11 cellular contexts compared by ENCODE assay signal in genomic region chr12:105228494-105228893, GRCh38. TPM values are rescaled to one million over a fixed set of nuclear protein-coding genes. Genes with fewer than 3 reads are reported as not detected.
DNase-seq lines count a peak whose midpoint lies in the region; ATAC-seq and TF ChIP-seq lines count a peak whose summit lies in the region.
"Had no signal": no experiment of that assay in that cellular context is flagged by ENCODE, and none has a peak within 500 bp of the region (broad histone marks: within the 10 kb centered on the region; RNA-seq: fewer than 3 reads in every experiment).

No MANE protein-coding gene starts in this region.

- H3K9me2 ChIP-seq in SK-N-SH, result no peaks in the 10 kb centered on the region

- DNase-seq in SK-N-SH (no peak), epithelial cell of esophagus (ENCODE audit: low read depth) (peak; percentile 49), HK-2 (ENCODE audit: unreplicated experiment) (no peak), heart left ventricle (no peak), H7 (no peak)
- DNase-seq in T-helper 2 cell treated with Interferon-gamma antibody and Interleukin-4, amounts not matched to agents 5 μg/mL and 100 μg/mL, for 36 hours (ENCODE audit: low spot score), result peak; percentile 49
- no peak for DNase-seq in stimulated activated effector memory CD8-positive, alpha-beta T cell treated with anti-CD3 and anti-CD28 coated beads, Interleukin-12 subunit alpha, Interleukin-12 subunit beta, amount 100 ng/mL, for 72 hours (ENCODE audit: low spot score in 2 of 2)
- DNase-seq: activated CD4-positive, CD25-positive, alpha-beta regulatory T cell; PC-9 had no signal

- no peaks in the 10 kb centered on the region for H3K27me3 Mint-ChIP-seq in T-helper 2 cell treated with Interferon-gamma antibody and Interleukin-4, amounts not matched to agents 5 μg/mL and 100 μg/mL, for 36 hours (ENCODE audit: low read depth)

- ATAC-seq in SK-N-SH treated with all-trans-retinoic acid at 6 μM for 48 hours, result no peak
- ATAC-seq in stimulated activated effector memory CD8-positive, alpha-beta T cell treated with anti-CD3 and anti-CD28 coated beads, Interleukin-12 subunit alpha, Interleukin-12 subunit beta, amount 100 ng/mL, for 72 hours, result peak; percentile 87
- no peak for ATAC-seq in heart left ventricle

- no peak overlapping the region for H2AFZ ChIP-seq in SK-N-SH (ENCODE audit: low read depth)
- H2AFZ ChIP-seq: PC-9 had no signal

- intact Hi-C loops in heart left ventricle (cut with DNase I), result no loop called here

- H3K9me3 Mint-ChIP-seq in T-helper 2 cell treated with Interferon-gamma antibody and Interleukin-4, amounts not matched to agents 5 μg/mL and 100 μg/mL, for 36 hours, result no peaks in the 10 kb centered on the region
- H3K9me3 Mint-ChIP-seq in stimulated activated effector memory CD8-positive, alpha-beta T cell treated with anti-CD3 and anti-CD28 coated beads, Interleukin-12 subunit alpha, Interleukin-12 subunit beta, amount 100 ng/mL, for 72 hours, result no peaks in the 10 kb centered on the region

- H3K4me3 ChIP-seq in SK-N-SH (ENCODE audit: low read depth in 2 of 2, low read length in 1 of 2), result no peak overlapping the region; a peak in 1 of 4 replicates
- H3K4me3 ChIP-seq in epithelial cell of esophagus (ENCODE audit: low read length), result no peak overlapping the region
- H3K4me3 ChIP-seq in heart left ventricle, result no peak overlapping the region
- H3K4me3 ChIP-seq in H7 (ENCODE audit: insufficient read depth, low read depth, low read length), result no peak overlapping the region
- H3K4me3 ChIP-seq: PC-9 had no signal

- H3K27ac Mint-ChIP-seq in T-helper 2 cell treated with Interferon-gamma antibody and Interleukin-4, amounts not matched to agents 5 μg/mL and 100 μg/mL, for 36 hours, result peak overlapping the region; percentile 75
- H3K27ac Mint-ChIP-seq in stimulated activated effector memory CD8-positive, alpha-beta T cell treated with anti-CD3 and anti-CD28 coated beads, Interleukin-12 subunit alpha, Interleukin-12 subunit beta, amount 100 ng/mL, for 72 hours, result peak overlapping the region; percentile 78

- peaks cover 94% of the 10 kb centered on the region for H3K79me2 ChIP-seq in SK-N-SH (ENCODE audit: insufficient read depth)

- H3K4me1 Mint-ChIP-seq in T-helper 2 cell treated with Interferon-gamma antibody and Interleukin-4, amounts not matched to agents 5 μg/mL and 100 μg/mL, for 36 hours (ENCODE audit: low read depth), result peaks cover 59% of the 10 kb centered on the region
- H3K4me1 Mint-ChIP-seq in stimulated activated effector memory CD8-positive, alpha-beta T cell treated with anti-CD3 and anti-CD28 coated beads, Interleukin-12 subunit alpha, Interleukin-12 subunit beta, amount 100 ng/mL, for 72 hours, result peaks cover 59% of the 10 kb centered on the region

- TF ChIP-seq CTCF in SK-N-SH (IDR thresholded peaks at IDR 0.05) (no peak), epithelial cell of esophagus (IDR thresholded peaks at IDR 0.05; ENCODE audit: insufficient read depth, low read depth, low read length, missing control alignments) (no peak), heart left ventricle (IDR thresholded peaks at IDR 0.05) (no peak)

- H3K9ac ChIP-seq in SK-N-SH, result peak overlapping the region; percentile 24; the same call in 1 of the 2 replicates

- no peaks in the 10 kb centered on the region for H3K27me3 ChIP-seq in SK-N-SH (ENCODE audit: insufficient read depth)
- H3K27me3 ChIP-seq in heart left ventricle, result no peaks in the 10 kb centered on the region
- H3K27me3 ChIP-seq in H7 (ENCODE audit: control insufficient read depth, insufficient read depth, low read length), result no peaks in the 10 kb centered on the region

- POLR2A ChIA-PET in SK-N-SH (lab: Yijun Ruan, JAX), result interaction anchor here (4.8 kb wide), 1 partner anchor 7 kb away, joined by 28 read pairs; the partner anchor contains the start of gene APPL2

- TF ChIP-seq EP300 in SK-N-SH (IDR thresholded peaks at IDR 0.05; ENCODE audit: borderline replicate concordance in 1 of 2, low read depth in 1 of 2, low read length in 1 of 2), result 0 out of 4 replicates have a peak, but pooled peaks of 1 of the 2 experiments have one; percentile 9

- peaks cover 50% of the 10 kb centered on the region for H3K36me3 Mint-ChIP-seq in T-helper 2 cell treated with Interferon-gamma antibody and Interleukin-4, amounts not matched to agents 5 μg/mL and 100 μg/mL, for 36 hours (ENCODE audit: low read depth)
- H3K36me3 Mint-ChIP-seq in stimulated activated effector memory CD8-positive, alpha-beta T cell treated with anti-CD3 and anti-CD28 coated beads, Interleukin-12 subunit alpha, Interleukin-12 subunit beta, amount 100 ng/mL, for 72 hours, result peaks cover 54% of the 10 kb centered on the region

- no peak for TF ChIP-seq POLR2A in heart left ventricle (IDR thresholded peaks at IDR 0.05)

- H3K4me1 ChIP-seq in SK-N-SH (ENCODE audit: control insufficient read depth in 1 of 2, insufficient read depth in 2 of 2, low read depth in 1 of 2, low read length in 1 of 2), result peaks cover 20 to 57% of the 10 kb centered on the region in 2 experiments
- peaks cover 3 to 98% (median 63%) of the 10 kb centered on the region in 12 donors for H3K4me1 ChIP-seq in heart left ventricle

- peaks cover 51% of the 10 kb centered on the region for H3F3A ChIP-seq in SK-N-SH (replicated peaks; ENCODE audit: insufficient read depth)

- H3K9me3 ChIP-seq in SK-N-SH (no peaks in the 10 kb centered on the region), heart left ventricle (no peaks in the 10 kb centered on the region)

- H3K4me2 ChIP-seq in SK-N-SH, result peak overlapping the region; percentile 83
- H3K4me2 ChIP-seq: PC-9 had no signal

- H3K36me3 ChIP-seq in SK-N-SH (replicated peaks in 1 of 2; ENCODE audit: control insufficient read depth in 1 of 2, insufficient read depth in 2 of 2, low read length in 1 of 2) (peaks cover 60 to 63% of the 10 kb centered on the region in 2 experiments), heart left ventricle (peaks cover 0 to 52% (median 31%) of the 10 kb centered on the region in 9 donors), H7 (replicated peaks; ENCODE audit: control insufficient read depth, insufficient read depth, low read length) (no peaks in the 10 kb centered on the region; the same call in 1 of the 2 replicates)

- H3K27ac ChIP-seq in SK-N-SH (ENCODE audit: low read depth in 2 of 2, low read length in 1 of 2), result peak overlapping the region in 1 of 2 experiments; percentile 88; a peak in 2 of 4 replicates
- peak overlapping the region in 2 of 12 donors; percentile 16 to 80 for H3K27ac ChIP-seq in heart left ventricle
- H3K27ac ChIP-seq: 22Rv1, PC-9 had no signal

- peaks cover 7% of the 10 kb centered on the region; the same call in 1 of the 2 replicates for H4K20me1 ChIP-seq in SK-N-SH (ENCODE audit: insufficient read depth)

- H3K4me3 Mint-ChIP-seq in T-helper 2 cell treated with Interferon-gamma antibody and Interleukin-4, amounts not matched to agents 5 μg/mL and 100 μg/mL, for 36 hours, result peak overlapping the region; percentile 60
- peak overlapping the region; percentile 43 for H3K4me3 Mint-ChIP-seq in stimulated activated effector memory CD8-positive, alpha-beta T cell treated with anti-CD3 and anti-CD28 coated beads, Interleukin-12 subunit alpha, Interleukin-12 subunit beta, amount 100 ng/mL, for 72 hours

- 21% methylated on average over 1 of the region's 1 CpG for WGBS in SK-N-SH (ENCODE audit: low lambda C conversion rate)
- WGBS in heart left ventricle, 4 donors, result 45 to 67% (median 55%) methylated on average over 1 of the region's 1 CpG

- TF ChIP-seq RAD21 in SK-N-SH (IDR thresholded peaks at IDR 0.05; ENCODE audit: low read length), result no peak

- CTCF ChIA-PET in SK-N-SH (lab: Yijun Ruan, JAX), result interaction anchor here (2.7 kb wide), 1 partner anchor 7 kb away, joined by 8 read pairs; the partner anchor contains the start of gene APPL2

TF ChIP-seq in SK-N-SH, 30 proteins besides CTCF, POLR2A, EP300 and RAD21 (continues in another document):
- TF ChIP-seq JUND (IDR thresholded peaks at IDR 0.05) (0 out of 2 replicates have a peak, but pooled peaks have one; percentile 4), RXRA (IDR thresholded peaks at IDR 0.05; ENCODE audit: borderline replicate concordance, low read depth) (no peak), FOSL2 (IDR thresholded peaks at IDR 0.05; ENCODE audit: borderline replicate concordance, low read depth) (peak; percentile 12; the same call in 1 of the 2 replicates), MAX (IDR thresholded peaks at IDR 0.05; ENCODE audit: low read depth) (0 out of 2 replicates have a peak, but pooled peaks have one; percentile 17), TCF12 (IDR thresholded peaks at IDR 0.05) (peak; percentile 26; the same call in 1 of the 2 replicates), RFX5 (IDR thresholded peaks at IDR 0.05; ENCODE audit: low read length) (no peak), GABPA (IDR thresholded peaks at IDR 0.05; ENCODE audit: low read depth) (0 out of 2 replicates have a peak, but pooled peaks have one; percentile 4)

TF ChIP-seq in SK-N-SH treated with all-trans-retinoic acid at 6 μM for 48 hours, 23 proteins besides CTCF, POLR2A, EP300 and RAD21 (continues in another document):
- TF ChIP-seq ZFP3 (CRISPR knock-in tag; IDR thresholded peaks at IDR 0.05), result no peak
- no peak for TF ChIP-seq ESRRG (CRISPR knock-in tag; IDR thresholded peaks at IDR 0.05)
- TF ChIP-seq SNAI2 (CRISPR knock-in tag; IDR thresholded peaks at IDR 0.05), result no peak
- no peak for TF ChIP-seq TOX (CRISPR knock-in tag; IDR thresholded peaks at IDR 0.05; ENCODE audit: borderline replicate concordance)
- TF ChIP-seq ZNF70 (CRISPR knock-in tag; IDR thresholded peaks at IDR 0.05), result no peak
- TF ChIP-seq CSRNP3 (CRISPR knock-in tag; IDR thresholded peaks at IDR 0.05), result no peak

RNA-seq across cellular contexts. Expression of gene APPL2, which starts 7.5 kb away (rescaled TPM):
- polyA plus RNA-seq in SK-N-SH (2012; rRNA removed) (59.2 and 65.9 TPM in 2 replicates), heart left ventricle (10 to 100 TPM in 1 of 2 donors, 1 to 10 TPM in 1; 7.7 to 12.5 TPM)
- polyA plus RNA-seq in SK-N-SH (2012; cell fraction: cytosol; rRNA removed), result 69.2 and 93.5 TPM in 2 replicates
- polyA plus RNA-seq in SK-N-SH (2012; cell fraction: nucleus; rRNA removed), result 71.4 and 120 TPM in 2 replicates
- 10 to 100 TPM; 14.1 to 36.7 (median 17.1) TPM for total RNA-seq in heart left ventricle
- total RNA-seq in H7 (2014; rRNA removed; shearing (Covaris generic)), result 12.8 and 22.2 TPM in 2 replicates

Comparison
In these comparisons a context has a peak if more than half of its experiments do, and no peak if none do; other contexts are left out.
1. DNase-seq: peak in T-helper 2 cell treated with Interferon-gamma antibody and Interleukin-4, amounts not matched to agents 5 μg/mL and 100 μg/mL, for 36 hours (single experiment) and epithelial cell of esophagus (single experiment); none in SK-N-SH (single experiment), stimulated activated effector memory CD8-positive, alpha-beta T cell treated with anti-CD3 and anti-CD28 coated beads, Interleukin-12 subunit alpha, Interleukin-12 subunit beta, amount 100 ng/mL, for 72 hours (0 of 2), HK-2 (single experiment), heart left ventricle (0 of 5) and H7 (single experiment).